In the genomic region with DNA sequence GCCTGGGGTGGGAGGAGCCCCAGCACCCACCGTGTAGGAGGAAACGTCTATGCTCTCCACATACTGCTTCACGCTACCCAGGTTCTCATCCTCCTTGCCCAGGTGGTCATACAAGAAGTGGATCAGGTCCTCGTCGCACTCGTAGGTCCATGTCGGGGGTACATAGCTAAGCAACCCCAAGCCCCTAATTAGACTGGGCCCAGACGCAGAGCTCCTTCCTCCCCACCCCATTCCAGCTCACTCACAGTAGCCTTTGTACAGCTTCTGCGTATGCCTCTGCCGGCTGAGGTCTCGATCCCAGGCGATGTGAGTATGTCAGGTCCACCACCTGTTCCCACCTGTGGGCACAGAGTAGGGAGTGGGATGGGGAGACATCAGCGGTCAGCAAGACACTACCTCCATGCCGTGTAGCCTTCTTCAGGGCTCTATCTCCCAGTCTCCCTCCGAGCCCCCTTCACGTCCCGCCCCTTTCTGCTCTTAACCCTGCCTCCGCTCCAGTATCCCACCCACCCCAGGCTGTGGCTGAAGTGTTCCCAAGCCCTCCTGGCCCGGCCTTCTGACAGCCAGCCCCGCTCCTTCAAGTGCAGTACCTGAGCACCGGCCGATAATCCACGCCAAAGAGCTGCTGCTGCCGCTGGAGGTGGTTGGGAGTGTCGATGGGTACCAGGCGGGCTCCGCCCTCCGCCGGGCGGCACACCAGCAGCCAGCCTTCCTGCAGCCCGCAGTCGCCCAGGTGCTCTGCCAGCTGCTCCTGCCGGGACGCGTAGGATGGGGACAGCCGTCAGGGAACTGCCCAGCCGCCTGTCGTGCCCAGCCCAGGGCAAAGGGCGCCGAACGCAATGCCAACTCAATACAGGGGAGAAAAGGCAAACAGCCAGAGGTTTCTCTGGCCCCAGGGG, we compare ENCODE assay signal across 1 cellular context.
TF ChIP-seq lines count a peak whose summit lies in the region.

No MANE protein-coding gene starts in this region.

TF ChIP-seq in endothelial cell of umbilical vein, 7 proteins besides CTCF, POLR2A, EP300 and RAD21:
- no peak for TF ChIP-seq EZH2 (IDR thresholded peaks at IDR 0.05; ENCODE audit: borderline replicate concordance, low read depth, low read length, severe bottlenecking)
- TF ChIP-seq, protein P1, sequence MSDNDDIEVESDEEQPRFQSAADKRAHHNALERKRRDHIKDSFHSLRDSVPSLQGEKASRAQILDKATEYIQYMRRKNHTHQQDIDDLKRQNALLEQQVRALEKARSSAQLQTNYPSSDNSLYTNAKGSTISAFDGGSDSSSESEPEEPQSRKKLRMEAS (IDR thresholded peaks at IDR 0.05; ENCODE audit: insufficient read depth, insufficient read length), result no peak
- no peak for TF ChIP-seq POLR2AphosphoS5 (IDR thresholded peaks at IDR 0.05; ENCODE audit: insufficient read depth, low read depth, low read length)
- TF ChIP-seq JUN (IDR thresholded peaks at IDR 0.05; ENCODE audit: borderline replicate concordance, insufficient read depth, insufficient read length, low read depth), result no peak
- no peak for TF ChIP-seq GATA2 (IDR thresholded peaks at IDR 0.05; ENCODE audit: insufficient read depth, insufficient read length, low read depth, low read length)
- TF ChIP-seq MYC (IDR thresholded peaks at IDR 0.05; ENCODE audit: low read depth, low read length), result no peak
- no peak for TF ChIP-seq FOS (IDR thresholded peaks at IDR 0.05; ENCODE audit: borderline replicate concordance, insufficient read depth, low read length)
